1 cellular context compared by ENCODE assay signal in the genomic region with DNA sequence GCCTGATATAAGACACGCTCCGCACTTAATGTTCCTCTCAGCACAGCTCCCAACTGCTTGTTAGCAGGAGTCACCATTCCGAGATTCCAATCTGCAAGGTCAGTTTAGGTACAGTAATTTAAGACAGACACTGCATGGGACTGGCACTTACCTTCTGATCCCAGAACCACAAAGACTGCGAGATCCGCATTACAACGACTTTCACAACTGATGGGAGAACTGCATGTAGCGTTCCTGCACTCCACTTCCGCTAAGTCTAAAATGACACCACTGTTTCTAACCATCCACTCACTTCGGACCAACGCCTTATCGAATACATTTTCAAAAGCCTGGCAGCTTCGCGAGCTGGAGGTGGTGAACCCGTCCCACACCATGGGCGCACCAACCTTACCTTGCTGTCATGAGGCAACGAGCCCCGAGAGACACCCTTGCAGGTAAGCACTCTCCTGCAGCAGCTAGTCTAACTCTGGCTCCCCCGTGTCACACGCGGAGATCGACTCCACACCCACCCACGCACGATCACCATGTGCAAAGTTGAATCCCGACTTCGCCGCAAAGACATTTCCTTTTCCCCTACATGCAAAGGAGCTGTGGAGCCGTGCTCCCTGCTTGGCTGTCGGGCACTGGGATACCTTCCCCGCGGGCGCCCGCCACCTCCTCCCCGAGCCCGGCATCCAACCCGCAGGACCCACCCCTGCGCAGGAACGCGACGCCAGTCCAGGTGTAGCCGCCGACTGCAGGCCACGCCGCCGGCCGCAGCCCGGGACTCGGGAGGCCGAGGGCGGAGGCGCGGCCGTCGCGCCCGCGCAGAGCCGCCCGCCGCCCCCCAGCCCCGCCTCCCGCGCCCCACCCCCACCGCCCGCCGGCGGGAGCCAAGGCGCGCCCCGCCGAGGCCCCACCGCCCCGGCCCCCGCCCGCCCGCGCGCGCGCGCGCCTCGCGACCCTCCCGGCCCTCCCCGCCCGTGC.
A peak's percentile ranks its signal among the peaks of the same experiment; 100 is the strongest.
TF ChIP-seq lines count a peak whose summit lies in the region.

No MANE protein-coding gene starts in this region.

TF ChIP-seq in K562, 482 proteins besides CTCF, POLR2A, EP300 and RAD21 (continued from another document and continues in another):
- TF ChIP-seq, protein P1, sequence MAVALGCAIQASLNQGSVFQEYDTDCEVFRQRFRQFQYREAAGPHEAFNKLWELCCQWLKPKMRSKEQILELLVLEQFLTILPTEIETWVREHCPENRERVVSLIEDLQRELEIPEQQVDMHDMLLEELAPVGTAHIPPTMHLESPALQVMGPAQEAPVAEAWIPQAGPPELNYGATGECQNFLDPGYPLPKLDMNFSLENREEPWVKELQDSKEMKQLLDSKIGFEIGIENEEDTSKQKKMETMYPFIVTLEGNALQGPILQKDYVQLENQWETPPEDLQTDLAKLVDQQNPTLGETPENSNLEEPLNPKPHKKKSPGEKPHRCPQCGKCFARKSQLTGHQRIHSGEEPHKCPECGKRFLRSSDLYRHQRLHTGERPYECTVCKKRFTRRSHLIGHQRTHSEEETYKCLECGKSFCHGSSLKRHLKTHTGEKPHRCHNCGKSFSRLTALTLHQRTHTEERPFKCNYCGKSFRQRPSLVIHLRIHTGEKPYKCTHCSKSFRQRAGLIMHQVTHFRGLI (CRISPR knock-in tag; IDR thresholded peaks at IDR 0.05), result no peak
- no peak for TF ChIP-seq ETS2 (tag; IDR thresholded peaks at IDR 0.05; ENCODE audit: borderline replicate concordance, poor library complexity, severe bottlenecking)
- TF ChIP-seq, protein P2, sequence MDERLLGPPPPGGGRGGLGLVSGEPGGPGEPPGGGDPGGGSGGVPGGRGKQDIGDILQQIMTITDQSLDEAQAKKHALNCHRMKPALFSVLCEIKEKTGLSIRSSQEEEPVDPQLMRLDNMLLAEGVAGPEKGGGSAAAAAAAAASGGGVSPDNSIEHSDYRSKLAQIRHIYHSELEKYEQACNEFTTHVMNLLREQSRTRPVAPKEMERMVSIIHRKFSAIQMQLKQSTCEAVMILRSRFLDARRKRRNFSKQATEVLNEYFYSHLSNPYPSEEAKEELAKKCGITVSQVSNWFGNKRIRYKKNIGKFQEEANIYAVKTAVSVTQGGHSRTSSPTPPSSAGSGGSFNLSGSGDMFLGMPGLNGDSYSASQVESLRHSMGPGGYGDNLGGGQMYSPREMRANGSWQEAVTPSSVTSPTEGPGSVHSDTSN (CRISPR knock-in tag; IDR thresholded peaks at IDR 0.05; ENCODE audit: low read depth), result no peak
- TF ChIP-seq, protein P2 (tag; conservative IDR thresholded peaks at IDR 0.05; ENCODE audit: low read depth), result no peak
- TF ChIP-seq STAG1 (CRISPR knock-in tag; IDR thresholded peaks at IDR 0.05; ENCODE audit: borderline replicate concordance), result no peak
- TF ChIP-seq, protein P3, sequence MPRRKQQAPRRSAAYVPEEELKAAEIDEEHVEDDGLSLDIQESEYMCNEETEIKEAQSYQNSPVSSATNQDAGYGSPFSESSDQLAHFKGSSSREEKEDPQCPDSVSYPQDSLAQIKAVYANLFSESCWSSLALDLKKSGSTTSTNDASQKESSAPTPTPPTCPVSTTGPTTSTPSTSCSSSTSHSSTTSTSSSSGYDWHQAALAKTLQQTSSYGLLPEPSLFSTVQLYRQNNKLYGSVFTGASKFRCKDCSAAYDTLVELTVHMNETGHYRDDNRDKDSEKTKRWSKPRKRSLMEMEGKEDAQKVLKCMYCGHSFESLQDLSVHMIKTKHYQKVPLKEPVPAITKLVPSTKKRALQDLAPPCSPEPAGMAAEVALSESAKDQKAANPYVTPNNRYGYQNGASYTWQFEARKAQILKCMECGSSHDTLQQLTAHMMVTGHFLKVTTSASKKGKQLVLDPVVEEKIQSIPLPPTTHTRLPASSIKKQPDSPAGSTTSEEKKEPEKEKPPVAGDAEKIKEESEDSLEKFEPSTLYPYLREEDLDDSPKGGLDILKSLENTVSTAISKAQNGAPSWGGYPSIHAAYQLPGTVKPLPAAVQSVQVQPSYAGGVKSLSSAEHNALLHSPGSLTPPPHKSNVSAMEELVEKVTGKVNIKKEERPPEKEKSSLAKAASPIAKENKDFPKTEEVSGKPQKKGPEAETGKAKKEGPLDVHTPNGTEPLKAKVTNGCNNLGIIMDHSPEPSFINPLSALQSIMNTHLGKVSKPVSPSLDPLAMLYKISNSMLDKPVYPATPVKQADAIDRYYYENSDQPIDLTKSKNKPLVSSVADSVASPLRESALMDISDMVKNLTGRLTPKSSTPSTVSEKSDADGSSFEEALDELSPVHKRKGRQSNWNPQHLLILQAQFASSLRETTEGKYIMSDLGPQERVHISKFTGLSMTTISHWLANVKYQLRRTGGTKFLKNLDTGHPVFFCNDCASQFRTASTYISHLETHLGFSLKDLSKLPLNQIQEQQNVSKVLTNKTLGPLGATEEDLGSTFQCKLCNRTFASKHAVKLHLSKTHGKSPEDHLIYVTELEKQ (CRISPR knock-in tag; IDR thresholded peaks at IDR 0.05), result no peak
- TF ChIP-seq POLR3G (IDR thresholded peaks at IDR 0.05; ENCODE audit: extremely low read depth, insufficient read length, insufficient replicate concordance), result no peak
- no peak for TF ChIP-seq RFX7 (CRISPR knock-in tag; IDR thresholded peaks at IDR 0.05)
- TF ChIP-seq, protein P4, sequence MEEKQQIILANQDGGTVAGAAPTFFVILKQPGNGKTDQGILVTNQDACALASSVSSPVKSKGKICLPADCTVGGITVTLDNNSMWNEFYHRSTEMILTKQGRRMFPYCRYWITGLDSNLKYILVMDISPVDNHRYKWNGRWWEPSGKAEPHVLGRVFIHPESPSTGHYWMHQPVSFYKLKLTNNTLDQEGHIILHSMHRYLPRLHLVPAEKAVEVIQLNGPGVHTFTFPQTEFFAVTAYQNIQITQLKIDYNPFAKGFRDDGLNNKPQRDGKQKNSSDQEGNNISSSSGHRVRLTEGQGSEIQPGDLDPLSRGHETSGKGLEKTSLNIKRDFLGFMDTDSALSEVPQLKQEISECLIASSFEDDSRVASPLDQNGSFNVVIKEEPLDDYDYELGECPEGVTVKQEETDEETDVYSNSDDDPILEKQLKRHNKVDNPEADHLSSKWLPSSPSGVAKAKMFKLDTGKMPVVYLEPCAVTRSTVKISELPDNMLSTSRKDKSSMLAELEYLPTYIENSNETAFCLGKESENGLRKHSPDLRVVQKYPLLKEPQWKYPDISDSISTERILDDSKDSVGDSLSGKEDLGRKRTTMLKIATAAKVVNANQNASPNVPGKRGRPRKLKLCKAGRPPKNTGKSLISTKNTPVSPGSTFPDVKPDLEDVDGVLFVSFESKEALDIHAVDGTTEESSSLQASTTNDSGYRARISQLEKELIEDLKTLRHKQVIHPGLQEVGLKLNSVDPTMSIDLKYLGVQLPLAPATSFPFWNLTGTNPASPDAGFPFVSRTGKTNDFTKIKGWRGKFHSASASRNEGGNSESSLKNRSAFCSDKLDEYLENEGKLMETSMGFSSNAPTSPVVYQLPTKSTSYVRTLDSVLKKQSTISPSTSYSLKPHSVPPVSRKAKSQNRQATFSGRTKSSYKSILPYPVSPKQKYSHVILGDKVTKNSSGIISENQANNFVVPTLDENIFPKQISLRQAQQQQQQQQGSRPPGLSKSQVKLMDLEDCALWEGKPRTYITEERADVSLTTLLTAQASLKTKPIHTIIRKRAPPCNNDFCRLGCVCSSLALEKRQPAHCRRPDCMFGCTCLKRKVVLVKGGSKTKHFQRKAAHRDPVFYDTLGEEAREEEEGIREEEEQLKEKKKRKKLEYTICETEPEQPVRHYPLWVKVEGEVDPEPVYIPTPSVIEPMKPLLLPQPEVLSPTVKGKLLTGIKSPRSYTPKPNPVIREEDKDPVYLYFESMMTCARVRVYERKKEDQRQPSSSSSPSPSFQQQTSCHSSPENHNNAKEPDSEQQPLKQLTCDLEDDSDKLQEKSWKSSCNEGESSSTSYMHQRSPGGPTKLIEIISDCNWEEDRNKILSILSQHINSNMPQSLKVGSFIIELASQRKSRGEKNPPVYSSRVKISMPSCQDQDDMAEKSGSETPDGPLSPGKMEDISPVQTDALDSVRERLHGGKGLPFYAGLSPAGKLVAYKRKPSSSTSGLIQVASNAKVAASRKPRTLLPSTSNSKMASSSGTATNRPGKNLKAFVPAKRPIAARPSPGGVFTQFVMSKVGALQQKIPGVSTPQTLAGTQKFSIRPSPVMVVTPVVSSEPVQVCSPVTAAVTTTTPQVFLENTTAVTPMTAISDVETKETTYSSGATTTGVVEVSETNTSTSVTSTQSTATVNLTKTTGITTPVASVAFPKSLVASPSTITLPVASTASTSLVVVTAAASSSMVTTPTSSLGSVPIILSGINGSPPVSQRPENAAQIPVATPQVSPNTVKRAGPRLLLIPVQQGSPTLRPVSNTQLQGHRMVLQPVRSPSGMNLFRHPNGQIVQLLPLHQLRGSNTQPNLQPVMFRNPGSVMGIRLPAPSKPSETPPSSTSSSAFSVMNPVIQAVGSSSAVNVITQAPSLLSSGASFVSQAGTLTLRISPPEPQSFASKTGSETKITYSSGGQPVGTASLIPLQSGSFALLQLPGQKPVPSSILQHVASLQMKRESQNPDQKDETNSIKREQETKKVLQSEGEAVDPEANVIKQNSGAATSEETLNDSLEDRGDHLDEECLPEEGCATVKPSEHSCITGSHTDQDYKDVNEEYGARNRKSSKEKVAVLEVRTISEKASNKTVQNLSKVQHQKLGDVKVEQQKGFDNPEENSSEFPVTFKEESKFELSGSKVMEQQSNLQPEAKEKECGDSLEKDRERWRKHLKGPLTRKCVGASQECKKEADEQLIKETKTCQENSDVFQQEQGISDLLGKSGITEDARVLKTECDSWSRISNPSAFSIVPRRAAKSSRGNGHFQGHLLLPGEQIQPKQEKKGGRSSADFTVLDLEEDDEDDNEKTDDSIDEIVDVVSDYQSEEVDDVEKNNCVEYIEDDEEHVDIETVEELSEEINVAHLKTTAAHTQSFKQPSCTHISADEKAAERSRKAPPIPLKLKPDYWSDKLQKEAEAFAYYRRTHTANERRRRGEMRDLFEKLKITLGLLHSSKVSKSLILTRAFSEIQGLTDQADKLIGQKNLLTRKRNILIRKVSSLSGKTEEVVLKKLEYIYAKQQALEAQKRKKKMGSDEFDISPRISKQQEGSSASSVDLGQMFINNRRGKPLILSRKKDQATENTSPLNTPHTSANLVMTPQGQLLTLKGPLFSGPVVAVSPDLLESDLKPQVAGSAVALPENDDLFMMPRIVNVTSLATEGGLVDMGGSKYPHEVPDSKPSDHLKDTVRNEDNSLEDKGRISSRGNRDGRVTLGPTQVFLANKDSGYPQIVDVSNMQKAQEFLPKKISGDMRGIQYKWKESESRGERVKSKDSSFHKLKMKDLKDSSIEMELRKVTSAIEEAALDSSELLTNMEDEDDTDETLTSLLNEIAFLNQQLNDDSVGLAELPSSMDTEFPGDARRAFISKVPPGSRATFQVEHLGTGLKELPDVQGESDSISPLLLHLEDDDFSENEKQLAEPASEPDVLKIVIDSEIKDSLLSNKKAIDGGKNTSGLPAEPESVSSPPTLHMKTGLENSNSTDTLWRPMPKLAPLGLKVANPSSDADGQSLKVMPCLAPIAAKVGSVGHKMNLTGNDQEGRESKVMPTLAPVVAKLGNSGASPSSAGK (IDR thresholded peaks at IDR 0.05), result peak; percentile 78
- no peak for TF ChIP-seq ZNF668 (CRISPR knock-in tag; IDR thresholded peaks at IDR 0.05)
- TF ChIP-seq ZNF696 (CRISPR knock-in tag; conservative IDR thresholded peaks at IDR 0.05), result no peak
- TF ChIP-seq ZNF551 (CRISPR knock-in tag; IDR thresholded peaks at IDR 0.05), result no peak
- TF ChIP-seq, protein P5, sequence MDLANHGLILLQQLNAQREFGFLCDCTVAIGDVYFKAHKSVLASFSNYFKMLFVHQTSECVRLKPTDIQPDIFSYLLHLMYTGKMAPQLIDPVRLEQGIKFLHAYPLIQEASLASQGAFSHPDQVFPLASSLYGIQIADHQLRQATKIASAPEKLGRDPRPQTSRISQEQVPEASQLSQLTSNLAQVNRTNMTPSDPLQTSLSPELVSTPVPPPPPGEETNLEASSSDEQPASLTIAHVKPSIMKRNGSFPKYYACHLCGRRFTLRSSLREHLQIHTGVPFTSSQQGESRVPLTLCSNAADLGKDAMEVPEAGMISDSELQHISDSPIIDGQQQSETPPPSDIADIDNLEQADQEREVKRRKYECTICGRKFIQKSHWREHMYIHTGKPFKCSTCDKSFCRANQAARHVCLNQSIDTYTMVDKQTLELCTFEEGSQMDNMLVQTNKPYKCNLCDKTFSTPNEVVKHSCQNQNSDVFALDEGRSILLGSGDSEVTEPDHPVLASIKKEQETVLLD (IDR thresholded peaks at IDR 0.05), result peak; percentile 68; the same call in 1 of the 2 replicates
- TF ChIP-seq SRSF7 (optimal IDR thresholded peaks at IDR 0.05; ENCODE audit: low read depth, low read length), result no peak
- no peak for TF ChIP-seq NR2F6 (CRISPR knock-in tag; IDR thresholded peaks at IDR 0.05)
- TF ChIP-seq TAL1 (IDR thresholded peaks at IDR 0.05), result no peak
- TF ChIP-seq MIER1 (IDR thresholded peaks at IDR 0.05; ENCODE audit: low read depth), result no peak
- no peak for TF ChIP-seq SMAD3 (CRISPR knock-in tag; conservative IDR thresholded peaks at IDR 0.05)
- peak; percentile 77 for TF ChIP-seq L3MBTL2 (IDR thresholded peaks at IDR 0.05)
- TF ChIP-seq, protein P6, sequence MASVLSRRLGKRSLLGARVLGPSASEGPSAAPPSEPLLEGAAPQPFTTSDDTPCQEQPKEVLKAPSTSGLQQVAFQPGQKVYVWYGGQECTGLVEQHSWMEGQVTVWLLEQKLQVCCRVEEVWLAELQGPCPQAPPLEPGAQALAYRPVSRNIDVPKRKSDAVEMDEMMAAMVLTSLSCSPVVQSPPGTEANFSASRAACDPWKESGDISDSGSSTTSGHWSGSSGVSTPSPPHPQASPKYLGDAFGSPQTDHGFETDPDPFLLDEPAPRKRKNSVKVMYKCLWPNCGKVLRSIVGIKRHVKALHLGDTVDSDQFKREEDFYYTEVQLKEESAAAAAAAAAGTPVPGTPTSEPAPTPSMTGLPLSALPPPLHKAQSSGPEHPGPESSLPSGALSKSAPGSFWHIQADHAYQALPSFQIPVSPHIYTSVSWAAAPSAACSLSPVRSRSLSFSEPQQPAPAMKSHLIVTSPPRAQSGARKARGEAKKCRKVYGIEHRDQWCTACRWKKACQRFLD (CRISPR knock-in tag; IDR thresholded peaks at IDR 0.05), result no peak
- 0 out of 2 replicates have a peak, but pooled peaks have one; percentile 18 for TF ChIP-seq ERF (CRISPR knock-in tag; IDR thresholded peaks at IDR 0.05)
- 0 out of 2 replicates have a peak, but pooled peaks have one; percentile 22 for TF ChIP-seq PHB (CRISPR knock-in tag; IDR thresholded peaks at IDR 0.05)
- peak; percentile 64 for TF ChIP-seq RBFOX2 (IDR thresholded peaks at IDR 0.05; ENCODE audit: low read depth, low read length)
- TF ChIP-seq, protein P7, sequence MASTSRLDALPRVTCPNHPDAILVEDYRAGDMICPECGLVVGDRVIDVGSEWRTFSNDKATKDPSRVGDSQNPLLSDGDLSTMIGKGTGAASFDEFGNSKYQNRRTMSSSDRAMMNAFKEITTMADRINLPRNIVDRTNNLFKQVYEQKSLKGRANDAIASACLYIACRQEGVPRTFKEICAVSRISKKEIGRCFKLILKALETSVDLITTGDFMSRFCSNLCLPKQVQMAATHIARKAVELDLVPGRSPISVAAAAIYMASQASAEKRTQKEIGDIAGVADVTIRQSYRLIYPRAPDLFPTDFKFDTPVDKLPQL (IDR thresholded peaks at IDR 0.05; ENCODE audit: extremely low read depth, insufficient read length), result no peak
- TF ChIP-seq SNRNP70 (optimal IDR thresholded peaks at IDR 0.05; ENCODE audit: low read depth, low read length), result no peak
- no peak for TF ChIP-seq MAFK (IDR thresholded peaks at IDR 0.05; ENCODE audit: low read length)
- TF ChIP-seq FOXK1 (CRISPR knock-in tag; IDR thresholded peaks at IDR 0.05; ENCODE audit: borderline replicate concordance), result 0 out of 2 replicates have a peak, but pooled peaks have one; percentile 31
